In the genomic region with DNA sequence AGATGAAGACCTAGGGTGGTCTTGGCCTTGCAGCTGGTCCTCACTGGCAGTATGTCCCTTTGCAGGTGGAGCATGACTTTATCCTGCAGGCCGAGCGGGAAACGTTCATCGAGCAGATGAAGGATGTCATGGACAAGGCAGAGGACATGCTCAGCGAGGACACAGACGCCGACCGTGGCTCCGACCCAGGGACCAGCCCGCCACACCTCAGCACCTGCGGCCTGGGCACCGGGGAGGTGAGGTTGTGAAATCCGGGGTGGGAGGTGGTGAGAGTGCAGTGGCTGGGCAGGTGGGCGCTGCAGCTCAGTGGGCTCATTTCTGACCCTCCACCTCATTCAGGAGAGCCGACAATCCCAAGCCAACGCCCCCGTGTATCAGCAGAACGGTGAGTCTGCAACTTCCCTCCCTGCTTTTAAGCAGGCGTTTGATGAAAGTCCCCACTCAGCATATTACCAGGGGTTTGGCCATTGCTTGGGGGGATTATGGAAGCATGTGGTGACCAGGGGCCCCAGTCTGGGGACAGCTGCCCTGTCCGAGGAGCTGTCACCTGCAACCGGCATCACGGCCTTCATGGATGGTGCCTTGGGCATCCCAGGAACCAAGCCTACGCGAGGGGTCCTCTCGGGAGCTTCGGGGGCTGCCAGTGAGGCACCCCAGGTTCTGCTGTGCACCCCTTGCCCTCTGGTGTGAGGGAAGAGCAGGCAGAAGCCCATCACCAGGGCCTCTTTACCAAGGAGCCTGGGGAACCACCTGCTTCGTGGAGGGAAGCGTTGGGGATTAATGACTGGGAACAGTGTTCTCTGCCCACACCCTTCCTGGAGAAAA, we compare ENCODE assay signal across 14 cellular contexts.
A peak's percentile ranks its signal among the peaks of the same experiment; 100 is the strongest.
DNase-seq lines count a peak whose midpoint lies in the region; ATAC-seq and TF ChIP-seq lines count a peak whose summit lies in the region.
"Had no signal": no experiment of that assay in that cellular context is flagged by ENCODE, and none has a peak within 500 bp of the region (broad histone marks: within the 10 kb centered on the region; RNA-seq: fewer than 3 reads in every experiment).

No MANE protein-coding gene starts in this region.

- no peak overlapping the region for H3K27ac Mint-ChIP-seq in activated T-helper 1 cell treated with anti-CD3 and anti-CD28 coated beads, Interleukin-12 subunit alpha, Interleukin-12 subunit beta, Interleukin-2, Interleukin-4 antibody, amounts not matched to agents 30 ng/mL and 10 ng/mL and 1 ng/mL, durations not matched to agents 14 hours and 24 hours and 36 hours

- H3K9me3 Mint-ChIP-seq in activated T-cell treated with anti-CD3 and anti-CD28 coated beads, Interleukin-2, amount 50 U/mL, for 4 hours, result no peaks in the 10 kb centered on the region
- H3K9me3 Mint-ChIP-seq in activated T-helper 1 cell treated with anti-CD3 and anti-CD28 coated beads, Interleukin-12 subunit alpha, Interleukin-12 subunit beta, Interleukin-2, Interleukin-4 antibody, amounts not matched to agents 30 ng/mL and 10 ng/mL and 1 ng/mL, durations not matched to agents 14 hours and 24 hours and 36 hours, result peaks cover 9% of the 10 kb centered on the region

- H3K4me3 Mint-ChIP-seq in activated T-cell treated with anti-CD3 and anti-CD28 coated beads, Interleukin-2, amount 50 U/mL, for 4 hours, result no peak overlapping the region
- no peak overlapping the region for H3K4me3 Mint-ChIP-seq in activated T-helper 1 cell treated with anti-CD3 and anti-CD28 coated beads, Interleukin-12 subunit alpha, Interleukin-12 subunit beta, Interleukin-2, Interleukin-4 antibody, amounts not matched to agents 30 ng/mL and 10 ng/mL and 1 ng/mL, durations not matched to agents 14 hours and 24 hours and 36 hours

- intact Hi-C loops in tibial artery (cut with DNase I; ENCODE audit: low total_unique reads), result no loop called here
- intact Hi-C loops in activated T-helper 1 cell treated with anti-CD3 and anti-CD28 coated beads, Interleukin-12 subunit alpha, Interleukin-12 subunit beta, Interleukin-2, Interleukin-4 antibody, amounts not matched to agents 30 ng/mL and 10 ng/mL and 1 ng/mL, durations not matched to agents 14 hours and 24 hours and 36 hours (cut with micrococcal nuclease), result no loop called here

- no peaks in the 10 kb centered on the region for H3K9me3 ChIP-seq in tibial artery
- H3K9me3 ChIP-seq: HAP-1, ovary had no signal

- H3K36me3 ChIP-seq in tibial artery, result peaks cover 0 to 8% (median 8%) of the 10 kb centered on the region in 3 donors
- H3K36me3 ChIP-seq: ovary had no signal

- H3K27me3 ChIP-seq in tibial artery, result no peaks in the 10 kb centered on the region
- H3K27me3 ChIP-seq: ovary had no signal

- H3K4me1 Mint-ChIP-seq in activated T-cell treated with anti-CD3 and anti-CD28 coated beads, Interleukin-2, amount 50 U/mL, for 4 hours (ENCODE audit: low read depth), result peaks cover 20% of the 10 kb centered on the region
- peaks cover 9% of the 10 kb centered on the region for H3K4me1 Mint-ChIP-seq in activated T-helper 1 cell treated with anti-CD3 and anti-CD28 coated beads, Interleukin-12 subunit alpha, Interleukin-12 subunit beta, Interleukin-2, Interleukin-4 antibody, amounts not matched to agents 30 ng/mL and 10 ng/mL and 1 ng/mL, durations not matched to agents 14 hours and 24 hours and 36 hours (ENCODE audit: low read depth)

- no peaks in the 10 kb centered on the region for H3K4me1 ChIP-seq in tibial artery
- H3K4me1 ChIP-seq: HAP-1 had no signal

- H3K27ac ChIP-seq in tibial artery, result no peak overlapping the region
- H3K27ac ChIP-seq: ovary, RWPE1 had no signal

- H3K27me3 Mint-ChIP-seq in activated T-cell treated with anti-CD3 and anti-CD28 coated beads, Interleukin-2, amount 50 U/mL, for 4 hours (ENCODE audit: low read depth), result peaks cover 8% of the 10 kb centered on the region
- H3K27me3 Mint-ChIP-seq in activated T-helper 1 cell treated with anti-CD3 and anti-CD28 coated beads, Interleukin-12 subunit alpha, Interleukin-12 subunit beta, Interleukin-2, Interleukin-4 antibody, amounts not matched to agents 30 ng/mL and 10 ng/mL and 1 ng/mL, durations not matched to agents 14 hours and 24 hours and 36 hours (ENCODE audit: insufficient read depth), result peaks cover 11% of the 10 kb centered on the region

- TF ChIP-seq POLR2A in Raji (IDR thresholded peaks at IDR 0.05; ENCODE audit: insufficient read depth, low read depth, low read length), result 0 out of 2 replicates have a peak, but pooled peaks have one; percentile 44

- DNase-seq in activated T-cell treated with anti-CD3 and anti-CD28 coated beads, Interleukin-2, amount 50 U/mL, for 1 hour, result peak; percentile 13
- no peak for DNase-seq in activated T-cell treated with anti-CD3 and anti-CD28 coated beads, Interleukin-2, amount 50 U/mL, for 4 hours
- DNase-seq in mesenteric fat pad (ENCODE audit: low spot score) (peak; percentile 79), tibial artery (peak; percentile 17 to 60)
- no peak for DNase-seq in activated T-helper 1 cell treated with anti-CD3 and anti-CD28 coated beads, Interleukin-12 subunit alpha, Interleukin-12 subunit beta, Interleukin-2, Interleukin-4 antibody, amounts not matched to agents 30 ng/mL and 10 ng/mL and 1 ng/mL, durations not matched to agents 14 hours and 24 hours and 36 hours (ENCODE audit: low spot score)
- DNase-seq: hippocampal formation, NCI-H226, T-helper 9 cell had no signal

- H3K36me3 Mint-ChIP-seq in activated T-cell treated with anti-CD3 and anti-CD28 coated beads, Interleukin-2, amount 50 U/mL, for 4 hours (ENCODE audit: insufficient read depth), result no peaks in the 10 kb centered on the region
- no peaks in the 10 kb centered on the region for H3K36me3 Mint-ChIP-seq in activated T-helper 1 cell treated with anti-CD3 and anti-CD28 coated beads, Interleukin-12 subunit alpha, Interleukin-12 subunit beta, Interleukin-2, Interleukin-4 antibody, amounts not matched to agents 30 ng/mL and 10 ng/mL and 1 ng/mL, durations not matched to agents 14 hours and 24 hours and 36 hours (ENCODE audit: low read depth)

- TF ChIP-seq CTCF in tibial artery (IDR thresholded peaks at IDR 0.05), result no peak

- no peak for ATAC-seq in activated T-cell treated with anti-CD3 and anti-CD28 coated beads, Interleukin-2, amount 50 U/mL, for 4 hours
- ATAC-seq in GM18519 (IDR thresholded peaks at IDR 0.05; ENCODE audit: low FRiP score, unreplicated experiment) (no peak), HG03280 (IDR thresholded peaks at IDR 0.05; ENCODE audit: unreplicated experiment) (no peak)

- no peak overlapping the region for H3K4me3 ChIP-seq in tibial artery
- H3K4me3 ChIP-seq: HAP-1, ovary had no signal

Comparison
In these comparisons a context has a peak if more than half of its experiments do, and no peak if none do; other contexts are left out.
1. DNase-seq: peak in activated T-cell treated with anti-CD3 and anti-CD28 coated beads, Interleukin-2, amount 50 U/mL, for 1 hour (single experiment), mesenteric fat pad (single experiment) and tibial artery (2 of 2); none in activated T-cell treated with anti-CD3 and anti-CD28 coated beads, Interleukin-2, amount 50 U/mL, for 4 hours (single experiment) and activated T-helper 1 cell treated with anti-CD3 and anti-CD28 coated beads, Interleukin-12 subunit alpha, Interleukin-12 subunit beta, Interleukin-2, Interleukin-4 antibody, amounts not matched to agents 30 ng/mL and 10 ng/mL and 1 ng/mL, durations not matched to agents 14 hours and 24 hours and 36 hours (single experiment).